Comparison of ENCODE assay signal across 1 cellular context in genomic region chr10:31709028-31709427, GRCh38.
TF ChIP-seq lines count a peak whose summit lies in the region.

No MANE protein-coding gene starts in this region.

TF ChIP-seq in HepG2, 621 proteins besides CTCF, POLR2A, EP300 and RAD21 (continued from another document):
- TF ChIP-seq, protein P1, sequence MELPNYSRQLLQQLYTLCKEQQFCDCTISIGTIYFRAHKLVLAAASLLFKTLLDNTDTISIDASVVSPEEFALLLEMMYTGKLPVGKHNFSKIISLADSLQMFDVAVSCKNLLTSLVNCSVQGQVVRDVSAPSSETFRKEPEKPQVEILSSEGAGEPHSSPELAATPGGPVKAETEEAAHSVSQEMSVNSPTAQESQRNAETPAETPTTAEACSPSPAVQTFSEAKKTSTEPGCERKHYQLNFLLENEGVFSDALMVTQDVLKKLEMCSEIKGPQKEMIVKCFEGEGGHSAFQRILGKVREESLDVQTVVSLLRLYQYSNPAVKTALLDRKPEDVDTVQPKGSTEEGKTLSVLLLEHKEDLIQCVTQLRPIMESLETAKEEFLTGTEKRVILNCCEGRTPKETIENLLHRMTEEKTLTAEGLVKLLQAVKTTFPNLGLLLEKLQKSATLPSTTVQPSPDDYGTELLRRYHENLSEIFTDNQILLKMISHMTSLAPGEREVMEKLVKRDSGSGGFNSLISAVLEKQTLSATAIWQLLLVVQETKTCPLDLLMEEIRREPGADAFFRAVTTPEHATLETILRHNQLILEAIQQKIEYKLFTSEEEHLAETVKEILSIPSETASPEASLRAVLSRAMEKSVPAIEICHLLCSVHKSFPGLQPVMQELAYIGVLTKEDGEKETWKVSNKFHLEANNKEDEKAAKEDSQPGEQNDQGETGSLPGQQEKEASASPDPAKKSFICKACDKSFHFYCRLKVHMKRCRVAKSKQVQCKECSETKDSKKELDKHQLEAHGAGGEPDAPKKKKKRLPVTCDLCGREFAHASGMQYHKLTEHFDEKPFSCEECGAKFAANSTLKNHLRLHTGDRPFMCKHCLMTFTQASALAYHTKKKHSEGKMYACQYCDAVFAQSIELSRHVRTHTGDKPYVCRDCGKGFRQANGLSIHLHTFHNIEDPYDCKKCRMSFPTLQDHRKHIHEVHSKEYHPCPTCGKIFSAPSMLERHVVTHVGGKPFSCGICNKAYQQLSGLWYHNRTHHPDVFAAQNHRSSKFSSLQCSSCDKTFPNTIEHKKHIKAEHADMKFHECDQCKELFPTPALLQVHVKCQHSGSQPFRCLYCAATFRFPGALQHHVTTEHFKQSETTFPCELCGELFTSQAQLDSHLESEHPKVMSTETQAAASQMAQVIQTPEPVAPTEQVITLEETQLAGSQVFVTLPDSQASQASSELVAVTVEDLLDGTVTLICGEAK (IDR thresholded peaks at IDR 0.05): no peak
- TF ChIP-seq, protein P1 (CRISPR knock-in tag; IDR thresholded peaks at IDR 0.05): no peak
- TF ChIP-seq ZNF234 (CRISPR knock-in tag; conservative IDR thresholded peaks at IDR 0.05) (no peak), HES4 (CRISPR knock-in tag; IDR thresholded peaks at IDR 0.05; ENCODE audit: borderline replicate concordance) (no peak)
